Comparison of ENCODE assay signal across 8 cellular contexts in the genomic region with DNA sequence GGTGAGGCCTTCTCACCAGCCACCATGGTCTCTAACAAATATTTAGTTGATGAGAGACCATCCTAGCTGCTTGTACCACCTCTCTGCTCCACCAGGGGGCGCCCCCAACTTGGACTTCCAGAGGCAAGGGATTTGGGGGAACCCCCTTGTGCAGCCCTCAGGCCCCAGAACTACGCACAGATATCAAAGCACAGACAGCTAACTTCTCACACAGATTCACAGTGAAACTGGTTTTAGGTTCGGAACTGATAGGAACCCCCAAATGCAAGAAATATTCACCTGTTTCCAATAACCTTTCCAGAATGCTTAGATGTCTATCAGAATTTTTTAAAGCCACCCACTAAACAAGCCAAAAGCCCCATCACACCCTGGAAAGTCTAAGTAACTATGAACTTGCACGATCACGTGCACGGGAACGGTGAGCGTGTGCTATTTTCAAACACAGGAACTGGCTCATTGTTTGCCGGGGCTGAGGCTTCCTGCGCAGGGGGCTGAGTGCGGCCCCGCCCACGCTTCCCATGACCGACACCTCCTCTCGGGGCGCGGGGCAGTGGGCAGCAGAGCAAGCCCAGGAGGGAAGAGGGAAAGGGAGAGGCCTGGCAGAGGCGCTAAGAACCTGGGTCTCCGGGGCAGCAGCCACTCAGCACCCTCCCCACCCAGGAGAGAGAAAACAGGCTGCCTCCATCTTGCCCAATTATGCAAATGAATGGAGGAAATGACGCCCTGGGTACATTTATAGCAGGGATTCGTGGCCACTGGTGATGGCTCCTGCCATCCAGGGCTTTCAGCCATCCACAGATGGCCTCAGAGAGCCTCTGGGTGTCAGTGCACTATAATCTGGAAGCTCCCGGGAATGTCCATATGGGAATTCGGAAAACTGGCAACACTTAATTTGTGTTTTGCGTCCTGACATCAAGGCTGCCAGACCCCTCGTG.
DNase-seq lines count a peak whose midpoint lies in the region; ATAC-seq and TF ChIP-seq lines count a peak whose summit lies in the region.

No MANE protein-coding gene starts in this region.

- peak; percentile 50 for DNase-seq in NCI-H2107 (lab: John Stamatoyannopoulos, UW)
- DNase-seq in cardiac fibroblast (ENCODE audit: low read depth in 2 of 2): peak; percentile 80 to 81
- peak; percentile 39 for DNase-seq in kidney glomerular epithelial cell (lab: John Stamatoyannopoulos, UW)
- DNase-seq in stimulated activated CD4-positive, alpha-beta T cell treated with anti-CD3 and anti-CD28 coated beads, Interleukin-1b, Interleukin-23, amount 100 ng/mL, for 24 hours (ENCODE audit: low read depth in 4 of 4, low spot score in 1 of 4): peak; percentile 92 to 94 (median 94)

- peak; percentile 78 for ATAC-seq in GM18502 (IDR thresholded peaks at IDR 0.05; ENCODE audit: poor library complexity, unreplicated experiment)
- ATAC-seq in HG02938 (IDR thresholded peaks at IDR 0.05; ENCODE audit: unreplicated experiment): peak; percentile 77

- no peak overlapping the region for H3K4me3 ChIP-seq in WI38 (ENCODE audit: low read depth, low read length)
- H3K4me3 ChIP-seq in cardiac fibroblast (replicated peaks in 1 of 2; ENCODE audit: low read depth in 2 of 2, low read length in 2 of 2): peak overlapping the region; percentile 16 to 51

- H3K27ac ChIP-seq in 22Rv1: no peak overlapping the region

- TF ChIP-seq CTCF in 22Rv1 (IDR thresholded peaks at IDR 0.05): peak; percentile 92
- TF ChIP-seq CTCF in WI38 (IDR thresholded peaks at IDR 0.05; ENCODE audit: low read depth, low read length): peak; percentile 94
- peak; percentile 93 for TF ChIP-seq CTCF in cardiac fibroblast (IDR thresholded peaks at IDR 0.05; ENCODE audit: low read depth, low read length)

Comparison
In these comparisons a context has a peak if more than half of its experiments do, and no peak if none do; other contexts are left out.
1. DNase-seq: peak in every context shown above with its lines; median percentile 94 in stimulated activated CD4-positive, alpha-beta T cell treated with anti-CD3 and anti-CD28 coated beads, Interleukin-1b, Interleukin-23, amount 100 ng/mL, for 24 hours; 80 in cardiac fibroblast; 50 in NCI-H2107; 39 in kidney glomerular epithelial cell.